Comparison of ENCODE assay signal across 15 cellular contexts in the genomic region with DNA sequence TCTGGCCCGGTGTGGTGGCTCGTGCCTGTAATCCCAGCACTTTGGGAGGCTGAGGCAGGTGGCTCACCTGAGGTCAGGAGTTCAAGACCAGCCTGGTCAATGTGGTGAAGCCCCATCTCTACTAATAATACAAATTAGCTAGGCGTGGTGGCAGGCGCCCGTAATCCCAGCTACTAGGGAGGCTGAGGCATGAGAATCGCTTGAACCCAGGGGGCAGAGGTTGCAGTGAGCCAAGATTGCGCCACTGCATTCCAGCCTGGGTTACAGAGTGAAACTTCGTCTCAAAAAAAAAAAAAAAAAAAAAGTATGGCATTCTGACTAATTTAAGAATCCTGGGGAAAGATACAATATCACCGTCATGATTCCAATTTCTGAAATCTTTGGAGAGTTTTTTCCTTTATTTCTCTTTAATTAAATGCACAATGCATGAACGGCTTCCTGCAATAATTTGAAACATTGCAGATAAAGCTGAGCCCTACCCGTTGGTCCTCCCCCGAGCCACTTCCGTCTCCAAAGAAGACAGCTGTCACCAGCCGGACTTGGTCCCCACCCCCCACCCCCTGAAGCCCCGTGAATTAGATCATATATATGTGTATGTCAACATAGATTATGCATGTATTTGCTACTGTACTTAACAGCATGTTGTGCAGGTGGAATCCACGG.
DNase-seq lines count a peak whose midpoint lies in the region; ATAC-seq and TF ChIP-seq lines count a peak whose summit lies in the region.
"Had no signal": no experiment of that assay in that cellular context is flagged by ENCODE, and none has a peak within 500 bp of the region (broad histone marks: within the 10 kb centered on the region; RNA-seq: fewer than 3 reads in every experiment).

No MANE protein-coding gene starts in this region.

- peaks cover 22% of the 10 kb centered on the region for H3K36me3 Mint-ChIP-seq in activated T-helper 2 cell treated with anti-CD3 and anti-CD28 coated beads, Interferon-gamma antibody, Interleukin-2, Interleukin-4, amounts not matched to agents 10 μg/mL and 5 μg/mL and 100 μg/mL, durations not matched to agents 14 hours and 24 hours and 36 hours (ENCODE audit: low read depth)

- peak overlapping the region; percentile 48 for H3K4me2 ChIP-seq in smooth muscle cell

- 63% methylated on average over 16 of the region's 16 CpGs for WGBS in smooth muscle cell (ENCODE audit: low lambda C conversion rate)
- 85% methylated on average over 16 of the region's 16 CpGs for WGBS in aorta, 2 donors

- H3K4me3 Mint-ChIP-seq in activated T-helper 2 cell treated with anti-CD3 and anti-CD28 coated beads, Interferon-gamma antibody, Interleukin-2, Interleukin-4, amounts not matched to agents 10 μg/mL and 5 μg/mL and 100 μg/mL, durations not matched to agents 14 hours and 24 hours and 36 hours (ENCODE audit: low read depth): no peak overlapping the region
- H3K4me3 Mint-ChIP-seq: T-helper 1 cell treated with Interleukin-12 subunit alpha and Interleukin-12 subunit beta and Interleukin-4 antibody, amounts not matched to agents 30 μg/mL and 1 μg/mL, for 36 hours had no signal

- H3K27me3 ChIP-seq in smooth muscle cell (ENCODE audit: low read depth) (no peaks in the 10 kb centered on the region), aorta (ENCODE audit: control insufficient read depth in 1 of 2, insufficient read depth in 2 of 2, low read length in 1 of 2) (no peaks in the 10 kb centered on the region), lower lobe of right lung (ENCODE audit: low read depth) (no peaks in the 10 kb centered on the region)
- H3K27me3 ChIP-seq: dorsolateral prefrontal cortex, tibial artery had no signal

- CTCF ChIA-PET in HEK293T (lab: Yijun Ruan, JAX): no interaction called here

- H3K4me3 ChIP-seq in smooth muscle cell (no peak overlapping the region), aorta (ENCODE audit: low read length in 2 of 2) (no peak overlapping the region), lower lobe of right lung (no peak overlapping the region)
- H3K4me3 ChIP-seq: dorsolateral prefrontal cortex, tibial artery had no signal

- no peaks in the 10 kb centered on the region for H3K36me3 ChIP-seq in smooth muscle cell (ENCODE audit: low read depth)
- no peaks in the 10 kb centered on the region for H3K36me3 ChIP-seq in aorta (ENCODE audit: control insufficient read depth in 1 of 2, insufficient read depth in 2 of 2, low read length in 1 of 2)
- H3K36me3 ChIP-seq in lower lobe of right lung: peaks cover 5% of the 10 kb centered on the region
- H3K36me3 ChIP-seq: tibial artery had no signal

- intact Hi-C loops in activated T-helper 2 cell treated with anti-CD3 and anti-CD28 coated beads, Interferon-gamma antibody, Interleukin-2, Interleukin-4, amounts not matched to agents 10 μg/mL and 5 μg/mL and 100 μg/mL, durations not matched to agents 14 hours and 24 hours and 36 hours (cut with micrococcal nuclease): loop anchor here (10.0 kb wide), 1 partner anchor 642 kb away; no protein-coding TSS in a partner anchor
- intact Hi-C loops in aorta (cut with DNase I) (no loop called here), lower lobe of right lung (cut with DNase I) (no loop called here)

- H3K9me3 Mint-ChIP-seq in activated T-helper 2 cell treated with anti-CD3 and anti-CD28 coated beads, Interferon-gamma antibody, Interleukin-2, Interleukin-4, amounts not matched to agents 10 μg/mL and 5 μg/mL and 100 μg/mL, durations not matched to agents 14 hours and 24 hours and 36 hours: no peaks in the 10 kb centered on the region
- H3K9me3 Mint-ChIP-seq: T-helper 1 cell treated with Interleukin-12 subunit alpha and Interleukin-12 subunit beta and Interleukin-4 antibody, amounts not matched to agents 30 μg/mL and 1 μg/mL, for 36 hours had no signal

- H2AFZ ChIP-seq in smooth muscle cell (ENCODE audit: low read depth): no peak overlapping the region

- H3K9me3 ChIP-seq in smooth muscle cell (replicated peaks; ENCODE audit: low read depth) (no peaks in the 10 kb centered on the region), aorta (ENCODE audit: control insufficient read depth, low read length) (no peaks in the 10 kb centered on the region), lower lobe of right lung (no peaks in the 10 kb centered on the region)
- H3K9me3 ChIP-seq: tibial artery had no signal

- peak overlapping the region; percentile 68 for H3K27ac Mint-ChIP-seq in activated T-helper 2 cell treated with anti-CD3 and anti-CD28 coated beads, Interferon-gamma antibody, Interleukin-2, Interleukin-4, amounts not matched to agents 10 μg/mL and 5 μg/mL and 100 μg/mL, durations not matched to agents 14 hours and 24 hours and 36 hours
- H3K27ac Mint-ChIP-seq: T-helper 1 cell treated with Interleukin-12 subunit alpha and Interleukin-12 subunit beta and Interleukin-4 antibody, amounts not matched to agents 30 μg/mL and 1 μg/mL, for 36 hours had no signal

- H3F3A ChIP-seq in smooth muscle cell (ENCODE audit: low read depth): peaks cover 19% of the 10 kb centered on the region

- peaks cover 37% of the 10 kb centered on the region for H4K20me1 ChIP-seq in smooth muscle cell (ENCODE audit: low read depth)

- peaks cover 55% of the 10 kb centered on the region for H3K4me1 Mint-ChIP-seq in activated T-helper 2 cell treated with anti-CD3 and anti-CD28 coated beads, Interferon-gamma antibody, Interleukin-2, Interleukin-4, amounts not matched to agents 10 μg/mL and 5 μg/mL and 100 μg/mL, durations not matched to agents 14 hours and 24 hours and 36 hours (ENCODE audit: low read depth)

- peak; percentile 13 to 25 for DNase-seq in NOMO-1 (lab: John Stamatoyannopoulos, UW; ENCODE audit: unreplicated experiment in 2 of 2)
- DNase-seq in NOMO-1 treated with dmso at 0.1 percent for 144 hours (lab: John Stamatoyannopoulos, UW; ENCODE audit: unreplicated experiment): no peak
- peak; percentile 49 for DNase-seq in NCI-H345 (lab: John Stamatoyannopoulos, UW)
- no peak for DNase-seq in activated T-helper 2 cell treated with anti-CD3 and anti-CD28 coated beads, Interferon-gamma antibody, Interleukin-2, Interleukin-4, amounts not matched to agents 10 μg/mL and 5 μg/mL and 100 μg/mL, durations not matched to agents 14 hours and 24 hours and 36 hours (ENCODE audit: low spot score)
- no peak for DNase-seq in smooth muscle cell (lab: John Stamatoyannopoulos, UW; ENCODE audit: unreplicated experiment)
- no peak for DNase-seq in aorta
- no peak for DNase-seq in HEK293T (ENCODE audit: extremely low spot score)
- no peak for DNase-seq in lower lobe of right lung
- DNase-seq: activated CD4-positive, alpha-beta T cell treated with anti-CD3 and anti-CD28 coated beads, Interleukin-2, amount 50 U/mL, for 4 hours; activated effector memory CD4-positive, alpha-beta T cell treated with anti-CD3 and anti-CD28 coated beads, Interleukin-2, amount 50 U/mL, for 16 hours; dorsolateral prefrontal cortex; mesendoderm; NCI-H1694; tibial artery had no signal

- no peak for TF ChIP-seq CTCF in smooth muscle cell (IDR thresholded peaks at IDR 0.05; ENCODE audit: borderline replicate concordance, insufficient read depth, poor library complexity, severe bottlenecking)
- TF ChIP-seq CTCF in lower lobe of right lung (IDR thresholded peaks at IDR 0.05): no peak

- H3K79me2 ChIP-seq in smooth muscle cell (ENCODE audit: low read depth): peaks cover 51% of the 10 kb centered on the region

- no peak for ATAC-seq in aorta (ENCODE audit: low FRiP score)
- no peak for ATAC-seq in lower lobe of right lung

- POLR2A ChIA-PET in HEK293T (lab: Yijun Ruan, JAX): no interaction called here

- H3K4me1 ChIP-seq in smooth muscle cell (ENCODE audit: low read depth) (peaks cover 61% of the 10 kb centered on the region), aorta (ENCODE audit: control insufficient read depth in 1 of 2, insufficient read depth in 2 of 2, low read length in 2 of 2) (no peaks in the 10 kb centered on the region), lower lobe of right lung (peaks cover 48% of the 10 kb centered on the region)
- H3K4me1 ChIP-seq: tibial artery had no signal

- H3K27me3 Mint-ChIP-seq in activated T-helper 2 cell treated with anti-CD3 and anti-CD28 coated beads, Interferon-gamma antibody, Interleukin-2, Interleukin-4, amounts not matched to agents 10 μg/mL and 5 μg/mL and 100 μg/mL, durations not matched to agents 14 hours and 24 hours and 36 hours (ENCODE audit: low read depth): no peaks in the 10 kb centered on the region

- H3K9ac ChIP-seq in smooth muscle cell (ENCODE audit: low read depth): no peak overlapping the region

- H3K27ac ChIP-seq in smooth muscle cell (ENCODE audit: low read depth) (no peak overlapping the region), aorta (ENCODE audit: low read depth in 1 of 2, low read length in 2 of 2) (no peak overlapping the region), lower lobe of right lung (no peak overlapping the region)
- H3K27ac ChIP-seq: dorsolateral prefrontal cortex, tibial artery had no signal

TF ChIP-seq in HEK293T, 16 proteins besides CTCF, POLR2A, EP300 and RAD21:
- TF ChIP-seq CTBP1 (IDR thresholded peaks at IDR 0.05; ENCODE audit: borderline replicate concordance) (no peak), TARDBP (IDR thresholded peaks at IDR 0.05) (no peak)

Comparison
In these comparisons a context has a peak if more than half of its experiments do, and no peak if none do; other contexts are left out.
1. DNase-seq: peak in NOMO-1 (2 of 2) and NCI-H345 (single experiment); none in NOMO-1 treated with dmso at 0.1 percent for 144 hours (single experiment), activated T-helper 2 cell treated with anti-CD3 and anti-CD28 coated beads, Interferon-gamma antibody, Interleukin-2, Interleukin-4, amounts not matched to agents 10 μg/mL and 5 μg/mL and 100 μg/mL, durations not matched to agents 14 hours and 24 hours and 36 hours (single experiment), smooth muscle cell (single experiment), aorta (0 of 2), HEK293T (single experiment) and lower lobe of right lung (single experiment).